Comparison of ENCODE assay signal across 28 cellular contexts in the genomic region with DNA sequence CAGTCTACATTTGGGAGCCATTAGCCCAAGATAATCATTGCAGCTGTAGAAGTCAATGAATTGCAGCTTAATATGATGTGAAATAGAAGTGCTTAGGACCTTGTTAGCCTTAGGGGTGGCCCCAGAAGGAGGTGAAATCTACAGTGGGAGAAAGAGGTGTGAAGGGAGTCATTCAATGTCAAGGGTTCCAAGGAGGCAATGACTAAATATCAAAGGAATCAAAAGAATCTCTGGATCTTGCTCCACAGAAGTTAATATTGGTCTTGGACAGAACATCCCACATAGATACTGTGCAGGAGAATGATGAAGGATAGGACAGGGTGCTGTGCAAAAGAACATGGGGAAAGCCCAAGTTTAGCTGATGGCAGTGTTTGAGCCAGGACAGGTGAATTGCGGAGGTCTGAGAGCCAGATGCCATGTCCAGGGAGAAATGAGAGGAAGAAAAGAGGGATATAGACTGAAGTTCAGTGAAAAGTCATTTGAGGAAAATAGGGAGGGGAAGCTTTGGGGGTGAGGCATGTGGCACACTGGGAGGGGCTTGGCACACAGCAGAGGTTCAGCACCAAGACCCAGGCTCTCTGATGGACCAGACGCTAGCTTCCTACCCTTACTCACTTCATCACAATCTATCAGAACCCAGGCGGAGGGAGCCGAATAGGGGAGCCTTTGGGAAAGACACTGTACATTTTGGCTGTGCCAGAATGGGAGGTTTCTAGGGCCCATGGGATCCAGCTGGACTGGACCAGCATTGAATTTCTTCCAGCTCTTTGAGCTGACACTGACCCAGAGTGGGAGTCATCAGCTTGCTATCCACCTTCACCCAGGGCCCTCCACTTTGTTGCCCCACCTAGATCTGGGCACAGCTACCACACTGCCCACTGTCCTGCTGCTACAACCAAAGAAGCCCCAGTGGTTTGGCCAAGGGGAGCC. TPM values are rescaled to one million over a fixed set of nuclear protein-coding genes. Genes with fewer than 3 reads are reported as not detected.
A peak's percentile ranks its signal among the peaks of the same experiment; 100 is the strongest.
DNase-seq lines count a peak whose midpoint lies in the region; ATAC-seq and TF ChIP-seq lines count a peak whose summit lies in the region.
"Had no signal": no experiment of that assay in that cellular context is flagged by ENCODE, and none has a peak within 500 bp of the region (broad histone marks: within the 10 kb centered on the region; RNA-seq: fewer than 3 reads in every experiment).

No MANE protein-coding gene starts in this region.

- H3K9me3 Mint-ChIP-seq in activated CD8-positive, alpha-beta T cell treated with anti-CD3 and anti-CD28 coated beads, Interleukin-2, amount 10 ng/mL, durations not matched to agents 7 days and 5 days (ENCODE audit: insufficient read depth): no peaks in the 10 kb centered on the region
- peaks cover 0 to 2% (median 0%) of the 10 kb centered on the region in 7 donors for H3K9me3 Mint-ChIP-seq in CD14-positive monocyte
- H3K9me3 Mint-ChIP-seq: CD4-positive, alpha-beta T cell had no signal

- CTCF ChIA-PET in activated CD8-positive, alpha-beta T cell treated with anti-CD3 and anti-CD28 coated beads, Interleukin-2, amount 10 ng/mL, durations not matched to agents 7 days and 5 days (lab: Charles Lee): interaction anchor here (3.1 kb wide), 1 partner anchor 9 kb away, joined by 15 read pairs; no protein-coding TSS in a partner anchor

- H3K4me1 Mint-ChIP-seq in activated CD8-positive, alpha-beta T cell treated with anti-CD3 and anti-CD28 coated beads, Interleukin-2, amount 10 ng/mL, durations not matched to agents 7 days and 5 days (ENCODE audit: low read depth): peaks cover 11% of the 10 kb centered on the region
- H3K4me1 Mint-ChIP-seq in CD14-positive monocyte: no peaks in the 10 kb centered on the region
- H3K4me1 Mint-ChIP-seq: memory B cell had no signal

- H3K27ac Mint-ChIP-seq in activated CD8-positive, alpha-beta T cell treated with anti-CD3 and anti-CD28 coated beads, Interleukin-2, amount 10 ng/mL, durations not matched to agents 7 days and 5 days: no peak overlapping the region
- H3K27ac Mint-ChIP-seq in CD14-positive monocyte: no peak overlapping the region
- H3K27ac Mint-ChIP-seq: activated CD4-positive, alpha-beta T cell treated with anti-CD3 and anti-CD28 coated beads for 36 hours; CD4-positive, alpha-beta T cell; memory B cell; T-helper 17 cell had no signal

- POLR2A ChIA-PET in activated CD8-positive, alpha-beta T cell treated with anti-CD3 and anti-CD28 coated beads, Interleukin-2, amount 10 ng/mL, durations not matched to agents 7 days and 5 days (lab: Charles Lee): no interaction called here

- DNase-seq in NCI-H226: peak; percentile 73
- DNase-seq in renal cortical epithelial cell (ENCODE audit: low read depth): peak; percentile 50
- DNase-seq in activated CD8-positive, alpha-beta T cell treated with anti-CD3 and anti-CD28 coated beads, Interleukin-2, amount 10 ng/mL, durations not matched to agents 7 days and 5 days: no peak
- DNase-seq in CD14-positive monocyte (ENCODE audit: low spot score): no peak
- no peak for DNase-seq in dermis blood vessel endothelial cell
- DNase-seq: activated CD4-positive, alpha-beta T cell treated with anti-CD3 and anti-CD28 coated beads for 36 hours; activated naive CD4-positive, alpha-beta T cell; activated T-cell treated with anti-CD3 and anti-CD28 coated beads, Interleukin-2, amount 50 U/mL, for 48 hours; adrenal gland; CD4-positive, alpha-beta T cell; cortex of kidney; glutamatergic neuron; KG1; left cardiac atrium; NCI-H1436 treated with DMSO at 0.1 percent for 48 hours; NCI-H510A; T-helper 17 cell had no signal

- no peak overlapping the region for H3K4me3 Mint-ChIP-seq in activated CD8-positive, alpha-beta T cell treated with anti-CD3 and anti-CD28 coated beads, Interleukin-2, amount 10 ng/mL, durations not matched to agents 7 days and 5 days
- H3K4me3 Mint-ChIP-seq in CD14-positive monocyte: no peak overlapping the region
- H3K4me3 Mint-ChIP-seq: activated CD4-positive, alpha-beta T cell treated with anti-CD3 and anti-CD28 coated beads for 36 hours; CD4-positive, alpha-beta T cell; memory B cell; T-helper 17 cell had no signal

- no peaks in the 10 kb centered on the region for H3K36me3 Mint-ChIP-seq in activated CD8-positive, alpha-beta T cell treated with anti-CD3 and anti-CD28 coated beads, Interleukin-2, amount 10 ng/mL, durations not matched to agents 7 days and 5 days (ENCODE audit: low read depth)
- H3K36me3 Mint-ChIP-seq in CD14-positive monocyte: no peaks in the 10 kb centered on the region
- H3K36me3 Mint-ChIP-seq: memory B cell had no signal

- intact Hi-C loops in CD14-positive monocyte (cut with micrococcal nuclease): no loop called here

- H3K27me3 Mint-ChIP-seq in activated CD8-positive, alpha-beta T cell treated with anti-CD3 and anti-CD28 coated beads, Interleukin-2, amount 10 ng/mL, durations not matched to agents 7 days and 5 days (ENCODE audit: low read depth): peaks cover 7% of the 10 kb centered on the region
- peaks cover 2 to 4% (median 3%) of the 10 kb centered on the region in 3 donors for H3K27me3 Mint-ChIP-seq in CD14-positive monocyte (ENCODE audit: low read depth in 3 of 3)
- H3K27me3 Mint-ChIP-seq: CD4-positive, alpha-beta T cell had no signal

- peak; percentile 7 for ATAC-seq in esophagus mucosa
- ATAC-seq in activated CD8-positive, alpha-beta T cell treated with anti-CD3 and anti-CD28 coated beads, Interleukin-2, amount 10 ng/mL, durations not matched to agents 7 days and 5 days: no peak
- ATAC-seq: activated CD4-positive, alpha-beta T cell treated with anti-CD3 and anti-CD28 coated beads for 36 hours; HCT116; left cardiac atrium; Panc1; T-helper 17 cell had no signal

- TF ChIP-seq CTCF in C4-2B (conservative IDR thresholded peaks at IDR 0.05) (no peak), CD14-positive monocyte (IDR thresholded peaks at IDR 0.05) (no peak)

- H3K27ac ChIP-seq in C4-2B: peak overlapping the region; percentile 63
- H3K27ac ChIP-seq: adrenal gland, SJSA1 had no signal

RNA-seq across cellular contexts. Expression of a gene that starts 2.2 kb away (rescaled TPM):
- total RNA-seq in esophagus mucosa: not detected
- total RNA-seq in renal cortical epithelial cell: not detected in 2 replicates
- not detected for total RNA-seq in activated CD8-positive, alpha-beta T cell treated with anti-CD3 and anti-CD28 coated beads, Interleukin-2, amount 10 ng/mL, durations not matched to agents 7 days and 5 days
- polyA plus RNA-seq in CD14-positive monocyte: not detected
- total RNA-seq in dermis blood vessel endothelial cell: not detected in 2 replicates
- total RNA-seq: activated CD4-positive, alpha-beta T cell treated with anti-CD3 and anti-CD28 coated beads for 36 hours; adrenal gland; CD4-positive, alpha-beta T cell; HT-29; left cardiac atrium; prostate gland; SJSA1; skeletal muscle tissue; subcutaneous adipose tissue; T-helper 17 cell; ureter had no signal
- polyA plus RNA-seq: adrenal gland had no signal

RNA-seq across cellular contexts. Expression of a gene that starts 10.9 kb away (rescaled TPM):
- 64.1 TPM for total RNA-seq in esophagus mucosa
- 0.69 TPM in 1 of 2 replicates, not detected in the other for total RNA-seq in renal cortical epithelial cell
- total RNA-seq in activated CD8-positive, alpha-beta T cell treated with anti-CD3 and anti-CD28 coated beads, Interleukin-2, amount 10 ng/mL, durations not matched to agents 7 days and 5 days: not detected
- polyA plus RNA-seq in CD14-positive monocyte: not detected
- total RNA-seq in dermis blood vessel endothelial cell: not detected in 2 replicates
- total RNA-seq: activated CD4-positive, alpha-beta T cell treated with anti-CD3 and anti-CD28 coated beads for 36 hours; adrenal gland; CD4-positive, alpha-beta T cell; left cardiac atrium; prostate gland; SJSA1; skeletal muscle tissue; subcutaneous adipose tissue; T-helper 17 cell; ureter had no signal
- polyA plus RNA-seq: adrenal gland had no signal

RNA-seq across cellular contexts. Expression of a gene that starts 17.3 kb away (rescaled TPM):
- total RNA-seq in esophagus mucosa (1.4 TPM), renal cortical epithelial cell (not detected in 2 replicates), dermis blood vessel endothelial cell (not detected in 2 replicates)
- total RNA-seq in activated CD8-positive, alpha-beta T cell treated with anti-CD3 and anti-CD28 coated beads, Interleukin-2, amount 10 ng/mL, durations not matched to agents 7 days and 5 days: not detected
- polyA plus RNA-seq in CD14-positive monocyte: not detected
- total RNA-seq: activated CD4-positive, alpha-beta T cell treated with anti-CD3 and anti-CD28 coated beads for 36 hours; adrenal gland; CD4-positive, alpha-beta T cell; HT-29; left cardiac atrium; prostate gland; SJSA1; skeletal muscle tissue; subcutaneous adipose tissue; T-helper 17 cell; ureter had no signal
- polyA plus RNA-seq: adrenal gland had no signal

RNA-seq across cellular contexts. Expression of a gene that starts 57.5 kb away (rescaled TPM):
- 871 TPM for total RNA-seq in esophagus mucosa
- 1.6 TPM in 1 of 2 replicates, not detected in the other for total RNA-seq in renal cortical epithelial cell
- under 1 TPM in 1 of 2 experiments, not detected in 1; 0.31 TPM for total RNA-seq in activated CD8-positive, alpha-beta T cell treated with anti-CD3 and anti-CD28 coated beads, Interleukin-2, amount 10 ng/mL, durations not matched to agents 7 days and 5 days
- 100 to 1,000 TPM in 1 of 2 donors, 10 to 100 TPM in 1; 92.0 to 109 TPM for polyA plus RNA-seq in CD14-positive monocyte
- total RNA-seq in dermis blood vessel endothelial cell: under 0.01 TPM in 1 of 2 replicates, not detected in the other
- total RNA-seq: SJSA1, skeletal muscle tissue had no signal

Comparison
In these comparisons a context has a peak if more than half of its experiments do, and no peak if none do; other contexts are left out.
1. DNase-seq: peak in NCI-H226 (single experiment) and renal cortical epithelial cell (single experiment); none in activated CD8-positive, alpha-beta T cell treated with anti-CD3 and anti-CD28 coated beads, Interleukin-2, amount 10 ng/mL, durations not matched to agents 7 days and 5 days (single experiment), CD14-positive monocyte (single experiment) and dermis blood vessel endothelial cell (single experiment).
2. RNA of a gene that starts 10.9 kb away (total RNA-seq): 64.1 TPM in esophagus mucosa (single experiment); 0.69 TPM in renal cortical epithelial cell, not detected in activated CD8-positive, alpha-beta T cell treated with anti-CD3 and anti-CD28 coated beads, Interleukin-2, amount 10 ng/mL, durations not matched to agents 7 days and 5 days and not detected in dermis blood vessel endothelial cell; every median in the first group is over 10 times any median in the second.